7 cellular contexts compared by ENCODE assay signal in the genomic region with DNA sequence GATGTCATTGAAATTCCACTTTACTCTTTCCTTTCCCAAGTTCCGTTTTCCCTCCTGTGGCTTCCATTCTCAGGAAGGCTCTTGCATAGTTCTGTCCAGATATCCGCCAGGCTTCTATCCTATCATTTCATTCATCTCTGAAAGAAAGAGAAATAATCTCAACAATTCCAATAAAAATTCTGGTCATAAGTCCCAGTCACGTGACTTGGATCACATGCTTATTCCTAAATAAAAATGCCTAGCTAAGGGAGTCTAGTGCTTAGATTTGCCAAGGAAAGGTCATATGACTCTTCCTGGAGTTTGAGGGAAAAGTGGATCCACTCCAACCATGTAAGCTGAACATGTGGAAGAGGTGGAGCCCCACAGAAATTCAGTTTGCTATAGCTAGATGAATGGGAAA.
"Had no signal": no experiment of that assay in that cellular context is flagged by ENCODE, and none has a peak within 500 bp of the region (broad histone marks: within the 10 kb centered on the region; RNA-seq: fewer than 3 reads in every experiment).

No MANE protein-coding gene starts in this region.

- FAIRE-seq: H1, H54, HTR-8/SVneo had no signal

- H3K4me2 ChIP-seq: GM23338 had no signal

- ATAC-seq: GM23338 had no signal

- DNase-seq: H9, HCEC 1CT, KG1 had no signal

- H2AFZ ChIP-seq: GM23338 had no signal

- H3K4me3 ChIP-seq: GM23338 had no signal
